Comparison of ENCODE assay signal across 8 cellular contexts in genomic region chr1:165144757-165145397, GRCh38.
DNase-seq lines count a peak whose midpoint lies in the region; ATAC-seq and TF ChIP-seq lines count a peak whose summit lies in the region.

No MANE protein-coding gene starts in this region.

- H3K27ac ChIP-seq in prostate gland, result no peak overlapping the region

- POLR2A ChIA-PET in activated CD4-positive, alpha-beta memory T cell treated with anti-CD3 and anti-CD28 coated beads, Interleukin-2, amount 10 ng/mL, durations not matched to agents 7 days and 5 days (lab: Charles Lee), result no interaction called here

- H3K36me3 ChIP-seq in GM06990 (ENCODE audit: control insufficient read depth, insufficient read depth, low read length) (no peaks in the 10 kb centered on the region), prostate gland (no peaks in the 10 kb centered on the region)

- peak; percentile 84 for TF ChIP-seq CTCF in GM06990 (IDR thresholded peaks at IDR 0.05; ENCODE audit: insufficient read depth, low read length, poor library complexity, severe bottlenecking)
- peak in 3 of 4 experiments; percentile 67 to 71 (median 67) for TF ChIP-seq CTCF in prostate gland (IDR thresholded peaks at IDR 0.05)

- no peak overlapping the region for H3K27ac Mint-ChIP-seq in activated CD4-positive, alpha-beta memory T cell treated with anti-CD3 and anti-CD28 coated beads, Interleukin-2, amount 10 ng/mL, durations not matched to agents 7 days and 5 days

- no peak overlapping the region for H3K4me3 Mint-ChIP-seq in activated CD4-positive, alpha-beta memory T cell treated with anti-CD3 and anti-CD28 coated beads, Interleukin-2, amount 10 ng/mL, durations not matched to agents 7 days and 5 days

- 18% methylated on average over 12 of the region's 12 CpGs for WGBS in prostate gland

- intact Hi-C loops in prostate gland (cut with DNase I), result loop anchor here (5.0 to 10.0 kb wide), 2 partner anchors 222 to 450 kb away; no protein-coding TSS in a partner anchor

- no peaks in the 10 kb centered on the region for H3K9me3 ChIP-seq in prostate gland

- H3K4me3 ChIP-seq in GM06990 (replicated peaks; ENCODE audit: low read depth, low read length) (no peak overlapping the region), prostate gland (no peak overlapping the region)

- peaks cover 3% of the 10 kb centered on the region for H3K27me3 Mint-ChIP-seq in activated CD4-positive, alpha-beta memory T cell treated with anti-CD3 and anti-CD28 coated beads, Interleukin-2, amount 10 ng/mL, durations not matched to agents 7 days and 5 days

- no peaks in the 10 kb centered on the region for H3K36me3 Mint-ChIP-seq in activated CD4-positive, alpha-beta memory T cell treated with anti-CD3 and anti-CD28 coated beads, Interleukin-2, amount 10 ng/mL, durations not matched to agents 7 days and 5 days (ENCODE audit: low read depth)

- no peaks in the 10 kb centered on the region for H3K9me3 Mint-ChIP-seq in activated CD4-positive, alpha-beta memory T cell treated with anti-CD3 and anti-CD28 coated beads, Interleukin-2, amount 10 ng/mL, durations not matched to agents 7 days and 5 days

- DNase-seq in A172 (ENCODE audit: low spot score) (peak; percentile 50), GM06990 (ENCODE audit: extremely low read depth, insufficient read length) (no peak), NCI-H2196 (lab: John Stamatoyannopoulos, UW; ENCODE audit: unreplicated experiment) (peak; percentile 73), glomerular endothelial cell (ENCODE audit: extremely low read depth, low read depth, low spot score) (peak; percentile 7), prostate gland (ENCODE audit: low spot score) (peak; percentile 50)
- DNase-seq in activated CD4-positive, alpha-beta memory T cell treated with anti-CD3 and anti-CD28 coated beads, Interleukin-2, amount 10 ng/mL, durations not matched to agents 7 days and 5 days, result peak; percentile 42

- H3K27me3 ChIP-seq in GM06990 (replicated peaks; ENCODE audit: control insufficient read depth, insufficient read depth, low read length) (no peaks in the 10 kb centered on the region), prostate gland (replicated peaks; ENCODE audit: insufficient read depth) (no peaks in the 10 kb centered on the region)

- H3K4me1 ChIP-seq in prostate gland (replicated peaks), result no peaks in the 10 kb centered on the region

- ATAC-seq in HG02885 (IDR thresholded peaks at IDR 0.05; ENCODE audit: poor library complexity, unreplicated experiment), result peak; percentile 83
- ATAC-seq in GM18861 (IDR thresholded peaks at IDR 0.05; ENCODE audit: unreplicated experiment), result no peak

- CTCF ChIA-PET in activated CD4-positive, alpha-beta memory T cell treated with anti-CD3 and anti-CD28 coated beads, Interleukin-2, amount 10 ng/mL, durations not matched to agents 7 days and 5 days (lab: Charles Lee), result interaction anchor here (0.7 to 2.0 kb wide), 5 partner anchors 9 to 1285 kb away, joined by 3 to 8 read pairs (median 3); no protein-coding TSS in a partner anchor

- H3K4me1 Mint-ChIP-seq in activated CD4-positive, alpha-beta memory T cell treated with anti-CD3 and anti-CD28 coated beads, Interleukin-2, amount 10 ng/mL, durations not matched to agents 7 days and 5 days, result no peaks in the 10 kb centered on the region

- TF ChIP-seq POLR2A in prostate gland (IDR thresholded peaks at IDR 0.05), result no peak
